Comparison of ENCODE assay signal across 11 cellular contexts in genomic region chr6:14228571-14228970, GRCh38.
A peak's percentile ranks its signal among the peaks of the same experiment; 100 is the strongest.
DNase-seq lines count a peak whose midpoint lies in the region; ATAC-seq and TF ChIP-seq lines count a peak whose summit lies in the region.
"Had no signal": no experiment of that assay in that cellular context is flagged by ENCODE, and none has a peak within 500 bp of the region (broad histone marks: within the 10 kb centered on the region; RNA-seq: fewer than 3 reads in every experiment).

No MANE protein-coding gene starts in this region.

- no peak overlapping the region for H3K4me3 Mint-ChIP-seq in CD4-positive, alpha-beta T cell
- H3K4me3 Mint-ChIP-seq in activated naive CD8-positive, alpha-beta T cell treated with anti-CD3 and anti-CD28 coated beads for 36 hours = no peak overlapping the region

- CTCF ChIA-PET in CD4-positive, alpha-beta T cell (lab: Charles Lee) = interaction anchor here (1.3 kb wide), 1 partner anchor 9 kb away, joined by 4 read pairs; no protein-coding TSS in a partner anchor

- no peaks in the 10 kb centered on the region for H3K36me3 Mint-ChIP-seq in CD4-positive, alpha-beta T cell (ENCODE audit: low read depth)
- H3K36me3 Mint-ChIP-seq in activated naive CD8-positive, alpha-beta T cell treated with anti-CD3 and anti-CD28 coated beads for 36 hours = no peaks in the 10 kb centered on the region

- DNase-seq in CD4-positive, alpha-beta T cell = peak in 4 of 10 experiments; percentile 13 to 38 (median 16)
- DNase-seq in HK-2 (ENCODE audit: unreplicated experiment) (peak; percentile 49), cortex of kidney (lab: John Stamatoyannopoulos, UW) (no peak)
- peak; percentile 51 for DNase-seq in activated naive CD8-positive, alpha-beta T cell treated with anti-CD3 and anti-CD28 coated beads for 36 hours
- DNase-seq in stimulated activated CD4-positive, alpha-beta T cell treated with anti-CD3 and anti-CD28 coated beads, Interleukin-12 subunit alpha, Interleukin-12 subunit beta, amount 100 ng/mL, for 48 hours (ENCODE audit: low read depth in 2 of 3, low spot score in 1 of 3) = peak; percentile 12 to 54 (median 30)
- no peak for DNase-seq in central memory CD4-positive, alpha-beta T cell
- DNase-seq: gastrocnemius medialis, lower lobe of right lung, NCI-H446 had no signal

- no peaks in the 10 kb centered on the region for H3K27me3 ChIP-seq in CD4-positive, alpha-beta T cell (ENCODE audit: control insufficient read depth, insufficient read depth, low read length)
- H3K27me3 ChIP-seq: gastrocnemius medialis had no signal

- no peaks in the 10 kb centered on the region for H3K27me3 Mint-ChIP-seq in CD4-positive, alpha-beta T cell
- H3K27me3 Mint-ChIP-seq in activated naive CD8-positive, alpha-beta T cell treated with anti-CD3 and anti-CD28 coated beads for 36 hours = no peaks in the 10 kb centered on the region

- H3K27ac ChIP-seq in CD4-positive, alpha-beta T cell (ENCODE audit: low read depth, low read length) = no peak overlapping the region
- H3K27ac ChIP-seq: gastrocnemius medialis, lower lobe of right lung had no signal

- no peaks in the 10 kb centered on the region for H3K9me3 Mint-ChIP-seq in CD4-positive, alpha-beta T cell
- peaks cover 5% of the 10 kb centered on the region for H3K9me3 Mint-ChIP-seq in activated naive CD8-positive, alpha-beta T cell treated with anti-CD3 and anti-CD28 coated beads for 36 hours

- ATAC-seq in CD4-positive, alpha-beta T cell (ENCODE audit: poor library complexity) = peak; percentile 83
- ATAC-seq in HG02642 (IDR thresholded peaks at IDR 0.05; ENCODE audit: poor library complexity, unreplicated experiment) (no peak), HG03095 (IDR thresholded peaks at IDR 0.05; ENCODE audit: unreplicated experiment) (no peak)
- ATAC-seq: gastrocnemius medialis, lower lobe of right lung had no signal

- POLR2A ChIA-PET in CD4-positive, alpha-beta T cell (lab: Charles Lee) = interaction anchor here (0.7 to 1.0 kb wide), 2 partner anchors 11 to 16 kb away, joined by 4 to 5 read pairs; no protein-coding TSS in a partner anchor

- TF ChIP-seq CTCF in CD4-positive, alpha-beta T cell (IDR thresholded peaks at IDR 0.05) = no peak

- intact Hi-C loops in CD4-positive, alpha-beta T cell (cut with DNase I, micrococcal nuclease) = loop anchor here in 1 of 2 experiments (5.0 kb wide), 1 partner anchor 49 kb away; no protein-coding TSS in a partner anchor

- H3K9me3 ChIP-seq in CD4-positive, alpha-beta T cell (ENCODE audit: control insufficient read depth, low read length) = no peaks in the 10 kb centered on the region
- H3K9me3 ChIP-seq: gastrocnemius medialis had no signal

- H3K4me1 Mint-ChIP-seq in CD4-positive, alpha-beta T cell (ENCODE audit: low read depth) = peaks cover 51% of the 10 kb centered on the region
- peaks cover 22% of the 10 kb centered on the region for H3K4me1 Mint-ChIP-seq in activated naive CD8-positive, alpha-beta T cell treated with anti-CD3 and anti-CD28 coated beads for 36 hours

- H3K27ac Mint-ChIP-seq in CD4-positive, alpha-beta T cell = peak overlapping the region; percentile 61
- no peak overlapping the region for H3K27ac Mint-ChIP-seq in activated naive CD8-positive, alpha-beta T cell treated with anti-CD3 and anti-CD28 coated beads for 36 hours

Comparison
In these comparisons a context has a peak if more than half of its experiments do, and no peak if none do; other contexts are left out.
1. DNase-seq: peak in HK-2 (single experiment), activated naive CD8-positive, alpha-beta T cell treated with anti-CD3 and anti-CD28 coated beads for 36 hours (single experiment) and stimulated activated CD4-positive, alpha-beta T cell treated with anti-CD3 and anti-CD28 coated beads, Interleukin-12 subunit alpha, Interleukin-12 subunit beta, amount 100 ng/mL, for 48 hours (3 of 3); none in central memory CD4-positive, alpha-beta T cell (single experiment) and cortex of kidney (single experiment).